ENCODE assay signal across 15 cellular contexts in genomic region chr4:15291133-15291532, GRCh38.
"Had no signal": no experiment of that assay in that cellular context is flagged by ENCODE, and none has a peak within 500 bp of the region (broad histone marks: within the 10 kb centered on the region; RNA-seq: fewer than 3 reads in every experiment).

No MANE protein-coding gene starts in this region.

- ATAC-seq: activated CD8-positive, alpha-beta T cell treated with anti-CD3 and anti-CD28 coated beads for 36 hours; activated T-cell treated with anti-CD3 and anti-CD28 coated beads, Interleukin-2, amount 50 U/mL, for 72 hours; effector memory CD8-positive, alpha-beta T cell; gastroesophageal sphincter; pancreas had no signal

- DNase-seq: activated CD4-positive, alpha-beta T cell treated with anti-CD3 and anti-CD28 coated beads for 4 hours; activated CD8-positive, alpha-beta memory T cell treated with anti-CD3 and anti-CD28 coated beads, Interleukin-2, amount 50 U/mL, for 4 hours; activated CD8-positive, alpha-beta T cell treated with anti-CD3 and anti-CD28 coated beads for 36 hours; activated T-cell treated with anti-CD3 and anti-CD28 coated beads, Interleukin-2, amount 50 U/mL, for 72 hours; central memory CD4-positive, alpha-beta T cell; effector memory CD8-positive, alpha-beta T cell; kidney; midbrain; pancreas; retina; stomach; WERI-Rb-1 had no signal

- H3K4me3 ChIP-seq: gastroesophageal sphincter, pancreas, skin epidermis, stomach, vagina had no signal
